15 cellular contexts compared by ENCODE assay signal in genomic region chr16:72934661-72935403, GRCh38.
DNase-seq lines count a peak whose midpoint lies in the region; ATAC-seq, FAIRE-seq and TF ChIP-seq lines count a peak whose summit lies in the region.
"Had no signal": no experiment of that assay in that cellular context is flagged by ENCODE, and none has a peak within 500 bp of the region (broad histone marks: within the 10 kb centered on the region; RNA-seq: fewer than 3 reads in every experiment).

No MANE protein-coding gene starts in this region.

- H3K9me3 ChIP-seq in adrenal gland (replicated peaks in 1 of 3) (no peaks in the 10 kb centered on the region), HepG2 (ENCODE audit: low read length) (no peaks in the 10 kb centered on the region), skeletal muscle tissue (ENCODE audit: control insufficient read depth in 3 of 3, low read length in 3 of 3) (no peaks in the 10 kb centered on the region)
- H3K9me3 ChIP-seq: esophagus muscularis mucosa had no signal

- peak; percentile 50 for DNase-seq in HuH-7.5 (ENCODE audit: low spot score)
- peak in 5 of 7 donors; percentile 29 to 67 (median 51) for DNase-seq in adrenal gland
- no peak for DNase-seq in HepG2 (ENCODE audit: low spot score)
- no peak for DNase-seq in ACHN
- no peak for DNase-seq in putamen (ENCODE audit: low spot score)
- DNase-seq in DMS 273 treated with DMSO at 0.1 percent for 48 hours (lab: John Stamatoyannopoulos, UW) = no peak
- DNase-seq: activated CD8-positive, alpha-beta memory T cell treated with anti-CD3 and anti-CD28 coated beads, Interleukin-2, amount 50 U/mL, for 4 hours; NCI-H1417 treated with DMSO at 0.1 percent for 48 hours; NCI-H226; occipital lobe; OCI-M1 had no signal

- in situ Hi-C loops in HepG2 (cut with HindIII; ENCODE audit: extremely low pct_ligation_motif_present, low pct_unique_long_range_greater_than_20kb) (no loop called here), ACHN (cut with HindIII; ENCODE audit: low pct_ligation_motif_present, low pct_unique_long_range_greater_than_20kb, low sequenced_read_pairs) (no loop called here)

- POLR2A ChIA-PET in HepG2 (lab: Yijun Ruan, JAX) = interaction anchor here (1.2 kb wide), 1 partner anchor 10 kb away, joined by 4 read pairs; no protein-coding TSS in a partner anchor

- CTCF ChIA-PET in HepG2 (lab: Yijun Ruan, JAX; ENCODE audit: low intra/inter-chr PET ratio, low total read pairs) = no interaction called here

- H3K27ac ChIP-seq in adrenal gland = peak overlapping the region in 4 of 5 donors; percentile 39 to 90 (median 51)
- H3K27ac ChIP-seq in HepG2 (ENCODE audit: extremely low read length, insufficient read depth, low read length) = no peak overlapping the region
- H3K27ac ChIP-seq in skeletal muscle tissue (ENCODE audit: low read depth, low read length) = peak overlapping the region; percentile 33

- H3K27me3 ChIP-seq in adrenal gland (no peaks in the 10 kb centered on the region), HepG2 (ENCODE audit: control insufficient read depth in 1 of 2, insufficient read depth in 2 of 2, low read length in 2 of 2) (no peaks in the 10 kb centered on the region), skeletal muscle tissue (ENCODE audit: control insufficient read depth in 3 of 3, insufficient read depth in 3 of 3, low read length in 3 of 3) (no peaks in the 10 kb centered on the region)
- H3K27me3 ChIP-seq: esophagus muscularis mucosa had no signal

- H3K4me1 ChIP-seq in adrenal gland (replicated peaks in 1 of 2) (peaks cover 48 to 87% of the 10 kb centered on the region in 2 donors), HepG2 (ENCODE audit: insufficient read depth, low read length) (peaks cover 86% of the 10 kb centered on the region), skeletal muscle tissue (ENCODE audit: control insufficient read depth in 3 of 3, insufficient read depth in 3 of 3, low read length in 3 of 3) (peaks cover 51 to 64% (median 57%) of the 10 kb centered on the region in 3 donors)

- no peak for TF ChIP-seq POLR2A in adrenal gland (IDR thresholded peaks at IDR 0.05)
- no peak for TF ChIP-seq POLR2A in HepG2 (IDR thresholded peaks at IDR 0.05; ENCODE audit: insufficient read depth in 1 of 2, low read depth in 2 of 2, low read length in 2 of 2)

- peaks cover 6% of the 10 kb centered on the region; the same call in 1 of the 2 replicates for H4K20me1 ChIP-seq in HepG2 (ENCODE audit: insufficient read depth, low read length)

- no peak overlapping the region for H3K4me2 ChIP-seq in HepG2 (ENCODE audit: low read depth, low read length)

- BruUV-seq in HepG2 (replicated peaks; lab: Mats Ljungman, UMichigan) = no TSS peak

- H3K4me3 ChIP-seq in adrenal gland = no peak overlapping the region
- no peak overlapping the region for H3K4me3 ChIP-seq in HepG2 (replicated peaks in 1 of 3; ENCODE audit: insufficient read depth in 1 of 3, low read depth in 2 of 3, low read length in 3 of 3)
- no peak overlapping the region for H3K4me3 ChIP-seq in skeletal muscle tissue (ENCODE audit: low read length in 3 of 3)
- H3K4me3 ChIP-seq: esophagus muscularis mucosa had no signal

- H3K36me3 ChIP-seq in adrenal gland (replicated peaks in 1 of 2) (no peaks in the 10 kb centered on the region), HepG2 (replicated peaks in 1 of 2; ENCODE audit: control insufficient read depth in 1 of 2, insufficient read depth in 2 of 2, low read length in 2 of 2) (peaks cover 2 to 7% of the 10 kb centered on the region in 2 experiments; a peak in 3 of 5 replicates), skeletal muscle tissue (ENCODE audit: control insufficient read depth in 3 of 3, insufficient read depth in 3 of 3, low read length in 3 of 3) (no peaks in the 10 kb centered on the region)
- H3K36me3 ChIP-seq: esophagus muscularis mucosa had no signal

- TF ChIP-seq RAD21 in HepG2 (CRISPR knock-in tag; IDR thresholded peaks at IDR 0.05) = no peak

- TF ChIP-seq EP300 in HepG2 (IDR thresholded peaks at IDR 0.05; ENCODE audit: low read depth in 2 of 2, low read length in 2 of 2) = no peak
- no peak for TF ChIP-seq EP300 in HepG2 (CRISPR knock-in tag; IDR thresholded peaks at IDR 0.05; ENCODE audit: borderline replicate concordance)

- no peak overlapping the region for H3K9ac ChIP-seq in HepG2 (ENCODE audit: insufficient read depth, low read depth, low read length)
- H3K9ac ChIP-seq in skeletal muscle tissue (ENCODE audit: low read depth in 1 of 3, low read length in 3 of 3) = peak overlapping the region in 1 of 3 donors; percentile 18

- peak; percentile 21 for FAIRE-seq in HepG2 (lab: Jason Lieb, UNC)
- FAIRE-seq: G401.6 had no signal

- no peak for ATAC-seq in HepG2
- ATAC-seq: WTC11 had no signal

- TF ChIP-seq CTCF in adrenal gland (IDR thresholded peaks at IDR 0.05) (no peak), HepG2 (CRISPR knock-in tag; IDR thresholded peaks at IDR 0.05) (no peak)

- intact Hi-C loops in adrenal gland (cut with DNase I) = no loop called here
- intact Hi-C loops in HepG2 (cut with micrococcal nuclease; ENCODE audit: unreplicated experiment) = no loop called here

- peaks cover 75% of the 10 kb centered on the region for H3K79me2 ChIP-seq in HepG2 (ENCODE audit: insufficient read depth, low read length)

- H2AFZ ChIP-seq in HepG2 (ENCODE audit: low read length) = no peak overlapping the region

- WGBS in adrenal gland, 4 donors = 38 to 52% (median 49%) methylated on average over 17 of the region's 17 CpGs
- WGBS in HepG2 (ENCODE audit: low lambda C conversion rate) = 88% methylated on average over 17 of the region's 17 CpGs

TF ChIP-seq in HepG2, 621 proteins besides CTCF, POLR2A, EP300 and RAD21 (continues in another document):
- no peak for TF ChIP-seq MED13 (CRISPR knock-in tag; IDR thresholded peaks at IDR 0.05)
- TF ChIP-seq ZNF710 (CRISPR knock-in tag; IDR thresholded peaks at IDR 0.05; ENCODE audit: borderline replicate concordance) = peak; percentile 29; the same call in 1 of the 2 replicates
- no peak for TF ChIP-seq ZNF292 (CRISPR knock-in tag; IDR thresholded peaks at IDR 0.05; ENCODE audit: borderline replicate concordance, low read depth)
- TF ChIP-seq ZBTB33 (CRISPR knock-in tag; IDR thresholded peaks at IDR 0.05) = peak; percentile 75
- no peak for TF ChIP-seq MED8 (CRISPR knock-in tag; IDR thresholded peaks at IDR 0.05; ENCODE audit: insufficient replicate concordance)
- no peak for TF ChIP-seq RORA (CRISPR knock-in tag; IDR thresholded peaks at IDR 0.05)
- TF ChIP-seq ZNF577 (CRISPR knock-in tag; IDR thresholded peaks at IDR 0.05; ENCODE audit: borderline replicate concordance, low read depth) = no peak
- peak; percentile 62 for TF ChIP-seq CEBPG (CRISPR knock-in tag; IDR thresholded peaks at IDR 0.05)
- no peak for TF ChIP-seq SRSF1 (optimal IDR thresholded peaks at IDR 0.05; ENCODE audit: low read depth, low read length)
- no peak for TF ChIP-seq ZNF850 (CRISPR knock-in tag; conservative IDR thresholded peaks at IDR 0.05)

Comparison
In these comparisons a context has a peak if more than half of its experiments do, and no peak if none do; other contexts are left out.
1. DNase-seq: peak in HuH-7.5 (single experiment) and adrenal gland (5 of 7); none in HepG2 (single experiment), ACHN (single experiment), putamen (single experiment) and DMS 273 treated with DMSO at 0.1 percent for 48 hours (single experiment).